In the genomic region with DNA sequence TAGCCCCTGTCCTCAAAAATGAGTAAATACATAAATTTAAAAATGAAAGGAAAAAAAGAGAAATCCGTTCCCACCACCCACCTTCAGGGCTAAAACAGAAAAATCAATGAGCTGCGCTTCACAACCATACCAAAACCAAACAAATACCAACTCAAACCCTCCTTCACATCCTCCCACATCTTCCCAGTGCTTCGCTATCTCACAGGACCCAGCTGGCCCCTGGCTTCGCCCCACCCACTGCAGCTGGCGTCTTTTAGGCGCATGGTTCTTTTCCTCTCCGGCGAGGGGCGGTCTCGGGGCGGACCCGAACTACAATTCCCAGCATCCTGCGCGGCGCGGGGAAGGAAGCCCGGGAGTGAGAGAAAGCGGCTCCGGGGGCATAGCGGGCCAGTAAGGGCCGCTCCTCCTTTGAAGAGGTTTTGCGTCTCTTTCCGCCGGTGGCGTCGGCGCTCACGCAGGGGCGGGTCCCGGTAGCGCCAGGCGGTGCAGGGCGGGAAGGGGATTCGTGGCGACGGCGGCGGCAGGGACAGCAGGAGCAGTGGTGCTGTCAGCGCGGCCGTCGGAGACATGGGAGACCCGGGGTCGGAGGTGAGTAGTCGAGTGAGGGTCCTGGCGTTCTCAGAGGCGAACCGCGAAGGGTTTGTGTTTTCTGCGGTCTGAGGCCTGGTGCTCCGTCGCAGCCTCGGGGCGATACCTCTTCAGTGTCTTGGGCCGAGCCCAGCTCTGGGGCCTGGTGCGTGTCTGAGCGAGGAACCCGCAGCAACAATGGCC, we compare ENCODE assay signal across 1 cellular context.
A peak's percentile ranks its signal among the peaks of the same experiment; 100 is the strongest.
TF ChIP-seq lines count a peak whose summit lies in the region.

A gene with protein sequence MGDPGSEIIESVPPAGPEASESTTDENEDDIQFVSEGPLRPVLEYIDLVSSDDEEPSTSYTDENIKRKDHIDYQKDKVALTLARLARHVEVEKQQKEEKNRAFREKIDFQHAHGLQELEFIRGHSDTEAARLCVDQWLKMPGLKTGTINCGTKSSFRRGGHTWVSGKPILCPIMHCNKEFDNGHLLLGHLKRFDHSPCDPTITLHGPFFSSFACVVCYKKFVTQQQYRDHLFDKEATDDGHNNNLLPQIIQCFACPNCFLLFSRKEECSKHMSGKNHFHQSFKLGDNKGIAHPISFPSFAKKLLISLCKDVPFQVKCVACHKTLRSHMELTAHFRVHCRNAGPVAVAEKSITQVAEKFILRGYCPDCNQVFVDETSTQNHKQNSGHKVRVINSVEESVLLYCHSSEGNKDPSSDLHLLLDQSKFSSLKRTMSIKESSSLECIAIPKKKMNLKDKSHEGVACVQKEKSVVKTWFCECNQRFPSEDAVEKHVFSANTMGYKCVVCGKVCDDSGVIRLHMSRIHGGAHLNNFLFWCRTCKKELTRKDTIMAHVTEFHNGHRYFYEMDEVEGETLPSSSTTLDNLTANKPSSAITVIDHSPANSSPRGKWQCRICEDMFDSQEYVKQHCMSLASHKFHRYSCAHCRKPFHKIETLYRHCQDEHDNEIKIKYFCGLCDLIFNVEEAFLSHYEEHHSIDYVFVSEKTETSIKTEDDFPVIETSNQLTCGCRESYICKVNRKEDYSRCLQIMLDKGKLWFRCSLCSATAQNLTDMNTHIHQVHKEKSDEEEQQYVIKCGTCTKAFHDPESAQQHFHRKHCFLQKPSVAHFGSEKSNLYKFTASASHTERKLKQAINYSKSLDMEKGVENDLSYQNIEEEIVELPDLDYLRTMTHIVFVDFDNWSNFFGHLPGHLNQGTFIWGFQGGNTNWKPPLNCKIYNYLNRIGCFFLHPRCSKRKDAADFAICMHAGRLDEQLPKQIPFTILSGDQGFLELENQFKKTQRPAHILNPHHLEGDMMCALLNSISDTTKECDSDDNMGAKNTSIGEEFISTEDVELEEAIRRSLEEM (plus strand): TSS at position 502 of the 771 bp plus-strand sequence. CDS start 66 bp downstream, at position 568.

TF ChIP-seq in liver, 16 proteins besides CTCF, POLR2A, EP300 and RAD21 (continued from another document):
- TF ChIP-seq REST (IDR thresholded peaks at IDR 0.05) (peak; percentile 70), SP1 (IDR thresholded peaks at IDR 0.05) (peak; percentile 83)
